In genomic region chr4:78616046-78616498, GRCh38 we compare ENCODE assay signal across 19 cellular contexts.
DNase-seq lines count a peak whose midpoint lies in the region; ATAC-seq and TF ChIP-seq lines count a peak whose summit lies in the region.
"Had no signal": no experiment of that assay in that cellular context is flagged by ENCODE, and none has a peak within 500 bp of the region (broad histone marks: within the 10 kb centered on the region; RNA-seq: fewer than 3 reads in every experiment).

No MANE protein-coding gene starts in this region.

- H3K79me2 ChIP-seq in GM23248 (ENCODE audit: insufficient read depth) (no peaks in the 10 kb centered on the region), osteoblast (ENCODE audit: insufficient read depth, low read length) (no peaks in the 10 kb centered on the region)

- no peak overlapping the region for H3K9ac ChIP-seq in GM23248

- H3K4me1 Mint-ChIP-seq in activated B cell treated with CpG ODN at 0.5 μM for 24 hours: peaks cover 57% of the 10 kb centered on the region
- H3K4me1 Mint-ChIP-seq: GM23338 had no signal

- H3K4me2 ChIP-seq in GM23248 (ENCODE audit: unreplicated experiment): no peak overlapping the region
- no peak overlapping the region for H3K4me2 ChIP-seq in osteoblast (ENCODE audit: insufficient read depth, low read length)
- H3K4me2 ChIP-seq: GM23338 had no signal

- H3K9me3 Mint-ChIP-seq in activated B cell treated with CpG ODN at 0.5 μM for 24 hours: no peaks in the 10 kb centered on the region
- H3K9me3 Mint-ChIP-seq: GM23338; naive thymus-derived CD8-positive, alpha-beta T cell had no signal

- no peaks in the 10 kb centered on the region for H3K27me3 Mint-ChIP-seq in activated B cell treated with CpG ODN at 0.5 μM for 24 hours
- H3K27me3 Mint-ChIP-seq: naive thymus-derived CD8-positive, alpha-beta T cell had no signal

- H3K36me3 Mint-ChIP-seq in activated B cell treated with CpG ODN at 0.5 μM for 24 hours (ENCODE audit: low read depth): no peaks in the 10 kb centered on the region
- H3K36me3 Mint-ChIP-seq: naive thymus-derived CD8-positive, alpha-beta T cell had no signal

- TF ChIP-seq CTCF in activated B cell treated with CpG ODN at 0.5 μM for 24 hours (IDR thresholded peaks at IDR 0.05) (no peak), foreskin keratinocyte (conservative IDR thresholded peaks at IDR 0.05) (no peak), osteoblast (IDR thresholded peaks at IDR 0.05; ENCODE audit: extremely low read depth, low read depth, low read length) (no peak)

- CTCF ChIA-PET in activated B cell treated with CpG ODN at 0.5 μM for 24 hours (lab: Charles Lee): interaction anchor here (1.1 to 2.7 kb wide), 4 partner anchors 9 to 248 kb away, joined by 3 to 7 read pairs (median 5); no protein-coding TSS in a partner anchor

- ATAC-seq in activated B cell treated with CpG ODN at 0.5 μM for 24 hours (ENCODE audit: low read depth) (no peak), foreskin keratinocyte (peak; percentile 73), HG03196 (IDR thresholded peaks at IDR 0.05; ENCODE audit: unreplicated experiment) (no peak)
- ATAC-seq: GM23338; naive thymus-derived CD8-positive, alpha-beta T cell had no signal

- H3K27me3 ChIP-seq in GM23248 (replicated peaks; ENCODE audit: insufficient read depth) (no peaks in the 10 kb centered on the region), foreskin keratinocyte (no peaks in the 10 kb centered on the region), osteoblast (ENCODE audit: insufficient read depth, low read length) (no peaks in the 10 kb centered on the region)
- H3K27me3 ChIP-seq: BE2C, thyroid gland had no signal

- peak; percentile 15 for DNase-seq in GM23248
- no peak for DNase-seq in activated B cell treated with CpG ODN at 0.5 μM for 24 hours
- peak in 1 of 2 donors; percentile 44 for DNase-seq in foreskin keratinocyte
- no peak for DNase-seq in osteoblast (ENCODE audit: insufficient read length, low spot score, missing footprints)
- DNase-seq in COLO829 (ENCODE audit: low spot score): no peak
- DNase-seq in activated gamma-delta T cell (lab: John Stamatoyannopoulos, UW): no peak
- no peak for DNase-seq in NCI-H82 (lab: John Stamatoyannopoulos, UW)
- DNase-seq: BE2C; caudate nucleus; effector CD4-positive, alpha-beta T cell; foreskin melanocyte; GF-D8; naive thymus-derived CD8-positive, alpha-beta T cell; RPMI8226; stimulated activated CD4-positive, alpha-beta T cell treated with anti-CD3 and anti-CD28 coated beads, Interleukin-12 subunit alpha, Interleukin-12 subunit beta, amount 100 ng/mL, for 4 hours; thyroid gland had no signal

- POLR2A ChIA-PET in activated B cell treated with CpG ODN at 0.5 μM for 24 hours (lab: Charles Lee): interaction anchor here (0.6 to 7.7 kb wide), 4 partner anchors 13 to 161 kb away, joined by 3 to 102 read pairs (median 14); partner anchors contain the start of gene BMP2K

- H3K4me3 ChIP-seq in GM23248 (no peak overlapping the region), osteoblast (ENCODE audit: insufficient read depth, low read length) (no peak overlapping the region)
- H3K4me3 ChIP-seq: GM23338, prostate gland, thyroid gland had no signal

- peak overlapping the region; percentile 39; the same call in 1 of the 2 replicates for H2AFZ ChIP-seq in GM23248
- peak overlapping the region; percentile 56 for H2AFZ ChIP-seq in osteoblast (ENCODE audit: low read length)
- H2AFZ ChIP-seq: GM23338 had no signal

- 81 to 87% methylated on average over 7 of the region's 7 CpGs for WGBS in GM23248 (ENCODE audit: low coverage in 1 of 2, low lambda C conversion rate in 2 of 2, missing lambda C conversion rate in 2 of 2), 2 experiments

- no peak overlapping the region for H3K4me3 Mint-ChIP-seq in activated B cell treated with CpG ODN at 0.5 μM for 24 hours
- H3K4me3 Mint-ChIP-seq: GM23338; naive thymus-derived CD8-positive, alpha-beta T cell had no signal

- H3K36me3 ChIP-seq in GM23248 (ENCODE audit: low read depth) (no peaks in the 10 kb centered on the region), osteoblast (ENCODE audit: insufficient read depth, low read length) (no peaks in the 10 kb centered on the region)
- H3K36me3 ChIP-seq: BE2C, prostate gland, thyroid gland had no signal

- peak overlapping the region; percentile 5 for H3K27ac Mint-ChIP-seq in activated B cell treated with CpG ODN at 0.5 μM for 24 hours
- H3K27ac Mint-ChIP-seq: GM23338 had no signal

- H4K20me1 ChIP-seq in GM23248 (ENCODE audit: insufficient read depth) (no peaks in the 10 kb centered on the region), osteoblast (ENCODE audit: insufficient read depth, low read length) (no peaks in the 10 kb centered on the region)

- no peaks in the 10 kb centered on the region for H3K9me3 ChIP-seq in GM23248 (ENCODE audit: low read depth)
- no peaks in the 10 kb centered on the region for H3K9me3 ChIP-seq in osteoblast (ENCODE audit: low read depth, low read length)
- H3K9me3 ChIP-seq: BE2C, prostate gland, thyroid gland had no signal

- H3K4me1 ChIP-seq in GM23248 (ENCODE audit: insufficient read depth) (0 out of 2 replicates have a peak, but pooled peaks cover under 1% of the 10 kb centered on the region), foreskin keratinocyte (peaks cover 10% of the 10 kb centered on the region), osteoblast (ENCODE audit: insufficient read depth, low read length) (peaks cover 3% of the 10 kb centered on the region)
- H3K4me1 ChIP-seq: prostate gland, thyroid gland had no signal

- intact Hi-C loops in activated B cell treated with CpG ODN at 0.5 μM for 24 hours (cut with micrococcal nuclease): loop anchor here (10.0 kb wide), 1 partner anchor 561 kb away; the partner anchor contains the start of gene FRAS1

- in situ Hi-C loops in GM23248 (cut with MboI): loop anchor here (10.0 kb wide), 1 partner anchor 239 kb away; no protein-coding TSS in a partner anchor

- no peaks in the 10 kb centered on the region for H3F3A ChIP-seq in GM23248 (ENCODE audit: insufficient read depth)

- H3K27ac ChIP-seq in GM23248 (no peak overlapping the region), foreskin keratinocyte (no peak overlapping the region), osteoblast (ENCODE audit: low read depth, low read length) (no peak overlapping the region)
- H3K27ac ChIP-seq: prostate gland, thyroid gland had no signal

- no peaks in the 10 kb centered on the region for H3K9me2 ChIP-seq in GM23248 (ENCODE audit: insufficient read depth)
